ENCODE assay signal across 1 cellular context in genomic region chr9:16052146-16052545, GRCh38.
TF ChIP-seq lines count a peak whose summit lies in the region.

No MANE protein-coding gene starts in this region.

TF ChIP-seq in H1, 55 proteins besides CTCF, POLR2A, EP300 and RAD21:
- TF ChIP-seq SIX5 (IDR thresholded peaks at IDR 0.05; ENCODE audit: low read depth, low read length): no peak
- TF ChIP-seq TAF7 (optimal IDR thresholded peaks at IDR 0.05; ENCODE audit: borderline replicate concordance, low read depth, low read length): no peak
- TF ChIP-seq NRF1 (IDR thresholded peaks at IDR 0.05; ENCODE audit: low read depth, low read length): no peak
- no peak for TF ChIP-seq RNF2 (IDR thresholded peaks at IDR 0.05; ENCODE audit: borderline replicate concordance, low read depth, low read length, missing control alignments, poor library complexity, severe bottlenecking)
- no peak for TF ChIP-seq PHF8 (conservative IDR thresholded peaks at IDR 0.05; ENCODE audit: low read depth, low read length)
- TF ChIP-seq NANOG (IDR thresholded peaks at IDR 0.05; ENCODE audit: insufficient read depth, low read depth, low read length, poor library complexity, severe bottlenecking): no peak
- TF ChIP-seq CHD2 (IDR thresholded peaks at IDR 0.05; ENCODE audit: low read length): no peak
- TF ChIP-seq SP1 (IDR thresholded peaks at IDR 0.05; ENCODE audit: low read depth, low read length): no peak
- no peak for TF ChIP-seq BRCA1 (IDR thresholded peaks at IDR 0.05; ENCODE audit: low read depth, low read length)
- TF ChIP-seq SP4 (IDR thresholded peaks at IDR 0.05; ENCODE audit: low read length): no peak
- TF ChIP-seq TAF1 (IDR thresholded peaks at IDR 0.05; ENCODE audit: low read depth, low read length): no peak
- TF ChIP-seq SUZ12 (IDR thresholded peaks at IDR 0.05; ENCODE audit: low read length): no peak
- no peak for TF ChIP-seq TCF12 (IDR thresholded peaks at IDR 0.05; ENCODE audit: low read depth, low read length)
- TF ChIP-seq CEBPB (IDR thresholded peaks at IDR 0.05; ENCODE audit: low read depth, low read length): no peak
- TF ChIP-seq SP2 (IDR thresholded peaks at IDR 0.05; ENCODE audit: low read length): no peak
- TF ChIP-seq KDM4A (IDR thresholded peaks at IDR 0.05; ENCODE audit: low read depth, low read length, severe bottlenecking): no peak
